15 cellular contexts compared by ENCODE assay signal in the genomic region with DNA sequence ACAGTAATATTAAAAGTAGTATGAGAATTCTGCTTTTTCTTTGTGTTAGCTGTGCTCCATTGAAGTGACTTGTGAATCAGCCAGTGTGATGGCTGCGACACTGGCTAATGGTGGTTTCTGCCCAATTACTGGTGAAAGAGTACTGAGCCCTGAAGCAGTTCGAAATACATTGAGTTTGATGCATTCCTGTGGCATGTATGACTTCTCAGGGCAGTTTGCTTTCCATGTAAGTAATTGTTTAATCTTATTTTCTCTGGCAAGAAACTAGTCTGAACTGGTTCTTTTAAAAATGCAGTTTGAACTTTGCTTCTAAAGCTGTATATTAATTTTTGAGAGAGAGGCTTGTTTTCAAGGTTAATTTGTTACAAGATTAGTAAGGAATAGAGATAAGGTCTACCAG. TPM values are rescaled to one million over a fixed set of nuclear protein-coding genes. Genes with fewer than 3 reads are reported as not detected.
DNase-seq lines count a peak whose midpoint lies in the region; ATAC-seq and TF ChIP-seq lines count a peak whose summit lies in the region.
"Had no signal": no experiment of that assay in that cellular context is flagged by ENCODE, and none has a peak within 500 bp of the region (broad histone marks: within the 10 kb centered on the region; RNA-seq: fewer than 3 reads in every experiment).

No MANE protein-coding gene starts in this region.

- H3K4me1 Mint-ChIP-seq in natural killer cell, result peaks cover 8 to 17% of the 10 kb centered on the region in 2 donors
- H3K4me1 Mint-ChIP-seq in natural killer cell treated with Interleukin-12 subunit alpha and Interleukin-12 subunit beta and Interleukin-15 and Interleukin-18, amount 100 ng/mL, for 72 hours (ENCODE audit: low read depth in 2 of 2), result peaks cover 12 to 15% of the 10 kb centered on the region in 2 donors
- H3K4me1 Mint-ChIP-seq in central memory CD8-positive, alpha-beta T cell, result peaks cover 15% of the 10 kb centered on the region
- H3K4me1 Mint-ChIP-seq: activated naive CD4-positive, alpha-beta T cell treated with anti-CD3 and anti-CD28 coated beads, Interleukin-2, amount 10 ng/mL, durations not matched to agents 7 days and 5 days had no signal

- DNase-seq in natural killer cell (no peak), kidney tubule cell (ENCODE audit: low spot score) (peak; percentile 74), DMS79 (lab: John Stamatoyannopoulos, UW) (no peak), epidermal melanocyte (ENCODE audit: insufficient read length, low spot score) (no peak), NCI-H446 (lab: John Stamatoyannopoulos, UW) (no peak)
- DNase-seq in natural killer cell treated with Interleukin-12 subunit alpha and Interleukin-12 subunit beta and Interleukin-15 and Interleukin-18, amount 100 ng/mL, for 72 hours (ENCODE audit: low spot score), result no peak
- no peak for DNase-seq in central memory CD8-positive, alpha-beta T cell (ENCODE audit: low spot score in 2 of 2)
- DNase-seq: activated CD4-positive, alpha-beta memory T cell treated with anti-CD3 and anti-CD28 coated beads, Interleukin-2, amount 10 ng/mL, durations not matched to agents 7 days and 5 days; activated naive CD4-positive, alpha-beta T cell treated with anti-CD3 and anti-CD28 coated beads, Interleukin-2, amount 10 ng/mL, durations not matched to agents 7 days and 5 days; NCI-H1436 treated with DMSO at 0.1 percent for 48 hours; NCI-H524; PC-9 had no signal

- H3K27me3 Mint-ChIP-seq in natural killer cell (ENCODE audit: low read depth in 2 of 2), result no peaks in the 10 kb centered on the region
- no peaks in the 10 kb centered on the region for H3K27me3 Mint-ChIP-seq in natural killer cell treated with Interleukin-12 subunit alpha and Interleukin-12 subunit beta and Interleukin-15 and Interleukin-18, amount 100 ng/mL, for 72 hours
- no peaks in the 10 kb centered on the region for H3K27me3 Mint-ChIP-seq in central memory CD8-positive, alpha-beta T cell
- H3K27me3 Mint-ChIP-seq: activated CD4-positive, alpha-beta memory T cell treated with anti-CD3 and anti-CD28 coated beads, Interleukin-2, amount 10 ng/mL, durations not matched to agents 7 days and 5 days; activated naive CD4-positive, alpha-beta T cell treated with anti-CD3 and anti-CD28 coated beads, Interleukin-2, amount 10 ng/mL, durations not matched to agents 7 days and 5 days; dendritic cell treated with granulocyte-macrophage colony-stimulating factor and Interleukin-4, amounts not matched to agents 40 ng/mL and 50 ng/mL, for 4 days; IgD-negative memory B cell had no signal

- peaks cover 15% of the 10 kb centered on the region for H3K36me3 Mint-ChIP-seq in natural killer cell
- peaks cover 31% of the 10 kb centered on the region for H3K36me3 Mint-ChIP-seq in natural killer cell treated with Interleukin-12 subunit alpha and Interleukin-12 subunit beta and Interleukin-15 and Interleukin-18, amount 100 ng/mL, for 72 hours
- H3K36me3 Mint-ChIP-seq in central memory CD8-positive, alpha-beta T cell (ENCODE audit: insufficient read depth), result peaks cover 64% of the 10 kb centered on the region

- intact Hi-C loops in natural killer cell (cut with micrococcal nuclease), result no loop called here

- H3K27ac Mint-ChIP-seq in natural killer cell, result peak overlapping the region; percentile 40 to 53
- H3K27ac Mint-ChIP-seq in natural killer cell treated with Interleukin-12 subunit alpha and Interleukin-12 subunit beta and Interleukin-15 and Interleukin-18, amount 100 ng/mL, for 72 hours, result no peak overlapping the region
- H3K27ac Mint-ChIP-seq in central memory CD8-positive, alpha-beta T cell (ENCODE audit: low read depth), result peak overlapping the region; percentile 10
- H3K27ac Mint-ChIP-seq: activated CD4-positive, alpha-beta memory T cell treated with anti-CD3 and anti-CD28 coated beads, Interleukin-2, amount 10 ng/mL, durations not matched to agents 7 days and 5 days; activated naive CD4-positive, alpha-beta T cell treated with anti-CD3 and anti-CD28 coated beads, Interleukin-2, amount 10 ng/mL, durations not matched to agents 7 days and 5 days; dendritic cell treated with granulocyte-macrophage colony-stimulating factor and Interleukin-4, amounts not matched to agents 40 ng/mL and 50 ng/mL, for 4 days; IgD-negative memory B cell had no signal

- ATAC-seq in natural killer cell (no peak), HG02588 (IDR thresholded peaks at IDR 0.05; ENCODE audit: unreplicated experiment) (no peak)
- ATAC-seq in natural killer cell treated with Interleukin-12 subunit alpha and Interleukin-12 subunit beta and Interleukin-15 and Interleukin-18, amount 100 ng/mL, for 72 hours, result no peak
- no peak for ATAC-seq in central memory CD8-positive, alpha-beta T cell (replicated peaks; ENCODE audit: extremely low read depth, poor library complexity, severe bottlenecking)

- no peak for TF ChIP-seq CTCF in natural killer cell (IDR thresholded peaks at IDR 0.05)

- no peak overlapping the region for H3K4me3 Mint-ChIP-seq in natural killer cell
- H3K4me3 Mint-ChIP-seq in natural killer cell treated with Interleukin-12 subunit alpha and Interleukin-12 subunit beta and Interleukin-15 and Interleukin-18, amount 100 ng/mL, for 72 hours, result no peak overlapping the region
- no peak overlapping the region for H3K4me3 Mint-ChIP-seq in central memory CD8-positive, alpha-beta T cell
- H3K4me3 Mint-ChIP-seq: activated CD4-positive, alpha-beta memory T cell treated with anti-CD3 and anti-CD28 coated beads, Interleukin-2, amount 10 ng/mL, durations not matched to agents 7 days and 5 days; activated naive CD4-positive, alpha-beta T cell treated with anti-CD3 and anti-CD28 coated beads, Interleukin-2, amount 10 ng/mL, durations not matched to agents 7 days and 5 days; dendritic cell treated with granulocyte-macrophage colony-stimulating factor and Interleukin-4, amounts not matched to agents 40 ng/mL and 50 ng/mL, for 4 days; IgD-negative memory B cell had no signal

- H3K9me3 Mint-ChIP-seq in natural killer cell, result no peaks in the 10 kb centered on the region
- H3K9me3 Mint-ChIP-seq in natural killer cell treated with Interleukin-12 subunit alpha and Interleukin-12 subunit beta and Interleukin-15 and Interleukin-18, amount 100 ng/mL, for 72 hours, result no peaks in the 10 kb centered on the region
- H3K9me3 Mint-ChIP-seq in central memory CD8-positive, alpha-beta T cell, result no peaks in the 10 kb centered on the region
- H3K9me3 Mint-ChIP-seq: activated CD4-positive, alpha-beta memory T cell treated with anti-CD3 and anti-CD28 coated beads, Interleukin-2, amount 10 ng/mL, durations not matched to agents 7 days and 5 days; activated naive CD4-positive, alpha-beta T cell treated with anti-CD3 and anti-CD28 coated beads, Interleukin-2, amount 10 ng/mL, durations not matched to agents 7 days and 5 days; dendritic cell treated with granulocyte-macrophage colony-stimulating factor and Interleukin-4, amounts not matched to agents 40 ng/mL and 50 ng/mL, for 4 days; IgD-negative memory B cell had no signal

RNA-seq across cellular contexts. Expression of gene GLS, which starts 46.6 kb away (rescaled TPM):
- 100 to 1,000 TPM; 279 to 322 (median 285) TPM for total RNA-seq in natural killer cell
- total RNA-seq in natural killer cell treated with Interleukin-12 subunit alpha and Interleukin-12 subunit beta and Interleukin-15 and Interleukin-18, amount 100 ng/mL, for 72 hours, result 100 to 1,000 TPM; 221 to 318 TPM

Comparison
In these comparisons a context has a peak if more than half of its experiments do, and no peak if none do; other contexts are left out.
1. H3K27ac Mint-ChIP-seq: peak in natural killer cell (2 of 2) and central memory CD8-positive, alpha-beta T cell (single experiment); none in natural killer cell treated with Interleukin-12 subunit alpha and Interleukin-12 subunit beta and Interleukin-15 and Interleukin-18, amount 100 ng/mL, for 72 hours (0 of 2).